In the genomic region with DNA sequence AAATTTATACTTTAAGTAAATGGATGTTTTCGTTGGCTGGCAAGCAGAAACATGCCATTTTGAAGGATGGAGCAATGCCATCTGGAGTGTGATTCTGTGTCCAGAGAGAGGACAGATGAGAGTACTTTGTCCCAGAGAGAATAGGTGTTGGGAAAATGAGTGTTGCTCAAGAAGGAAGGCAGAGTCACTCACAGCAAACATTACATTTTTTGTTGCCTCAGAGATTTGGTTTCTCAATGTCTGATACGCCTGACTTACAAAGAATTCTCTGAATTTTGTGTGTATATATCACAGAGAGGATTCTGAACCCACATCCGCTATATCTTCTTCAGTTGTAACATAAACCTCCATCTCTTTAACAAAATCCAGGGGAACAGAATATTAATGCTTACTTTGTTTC, we compare ENCODE assay signal across 1 cellular context.
TF ChIP-seq lines count a peak whose summit lies in the region.

No MANE protein-coding gene starts in this region.

TF ChIP-seq in GM23338, 12 proteins besides CTCF, POLR2A, EP300 and RAD21 (continued from another document):
- TF ChIP-seq, protein P1, sequence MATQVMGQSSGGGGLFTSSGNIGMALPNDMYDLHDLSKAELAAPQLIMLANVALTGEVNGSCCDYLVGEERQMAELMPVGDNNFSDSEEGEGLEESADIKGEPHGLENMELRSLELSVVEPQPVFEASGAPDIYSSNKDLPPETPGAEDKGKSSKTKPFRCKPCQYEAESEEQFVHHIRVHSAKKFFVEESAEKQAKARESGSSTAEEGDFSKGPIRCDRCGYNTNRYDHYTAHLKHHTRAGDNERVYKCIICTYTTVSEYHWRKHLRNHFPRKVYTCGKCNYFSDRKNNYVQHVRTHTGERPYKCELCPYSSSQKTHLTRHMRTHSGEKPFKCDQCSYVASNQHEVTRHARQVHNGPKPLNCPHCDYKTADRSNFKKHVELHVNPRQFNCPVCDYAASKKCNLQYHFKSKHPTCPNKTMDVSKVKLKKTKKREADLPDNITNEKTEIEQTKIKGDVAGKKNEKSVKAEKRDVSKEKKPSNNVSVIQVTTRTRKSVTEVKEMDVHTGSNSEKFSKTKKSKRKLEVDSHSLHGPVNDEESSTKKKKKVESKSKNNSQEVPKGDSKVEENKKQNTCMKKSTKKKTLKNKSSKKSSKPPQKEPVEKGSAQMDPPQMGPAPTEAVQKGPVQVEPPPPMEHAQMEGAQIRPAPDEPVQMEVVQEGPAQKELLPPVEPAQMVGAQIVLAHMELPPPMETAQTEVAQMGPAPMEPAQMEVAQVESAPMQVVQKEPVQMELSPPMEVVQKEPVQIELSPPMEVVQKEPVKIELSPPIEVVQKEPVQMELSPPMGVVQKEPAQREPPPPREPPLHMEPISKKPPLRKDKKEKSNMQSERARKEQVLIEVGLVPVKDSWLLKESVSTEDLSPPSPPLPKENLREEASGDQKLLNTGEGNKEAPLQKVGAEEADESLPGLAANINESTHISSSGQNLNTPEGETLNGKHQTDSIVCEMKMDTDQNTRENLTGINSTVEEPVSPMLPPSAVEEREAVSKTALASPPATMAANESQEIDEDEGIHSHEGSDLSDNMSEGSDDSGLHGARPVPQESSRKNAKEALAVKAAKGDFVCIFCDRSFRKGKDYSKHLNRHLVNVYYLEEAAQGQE (IDR thresholded peaks at IDR 0.05; ENCODE audit: unreplicated experiment), result no peak
